Comparison of ENCODE assay signal across 8 cellular contexts in genomic region chr17:65122836-65123756, GRCh38. TPM values are rescaled to one million over a fixed set of nuclear protein-coding genes. Genes with fewer than 3 reads are reported as not detected.
DNase-seq lines count a peak whose midpoint lies in the region; ATAC-seq lines count a peak whose summit lies in the region.

No MANE protein-coding gene starts in this region.

- H3K27ac ChIP-seq in BLaER1 treated with 17β-estradiol and CSF1 and Interleukin-3, amounts not matched to agents 10 nM and 100 nM, result peak overlapping the region; percentile 73 to 94 (median 81)

- CTCF ChIA-PET in activated CD8-positive, alpha-beta T cell treated with anti-CD3 and anti-CD28 coated beads, Interleukin-2, amount 10 ng/mL, durations not matched to agents 7 days and 5 days (lab: Charles Lee), result interaction anchor here (1.1 to 2.5 kb wide), 4 partner anchors 13 to 75 kb away, joined by 3 to 24 read pairs (median 7); partner anchors contain the start of gene RGS9

- H3K27me3 ChIP-seq in BLaER1 treated with 17β-estradiol and CSF1 and Interleukin-3, amounts not matched to agents 10 nM and 100 nM, result no peaks in the 10 kb centered on the region

- H3K4me1 ChIP-seq in BLaER1 treated with 17β-estradiol and CSF1 and Interleukin-3, amounts not matched to agents 10 nM and 100 nM, result peaks cover 15 to 27% (median 23%) of the 10 kb centered on the region in 10 experiments

- no peaks in the 10 kb centered on the region for H3K9me3 Mint-ChIP-seq in activated CD8-positive, alpha-beta T cell treated with anti-CD3 and anti-CD28 coated beads, Interleukin-2, amount 10 ng/mL, durations not matched to agents 7 days and 5 days (ENCODE audit: insufficient read depth)

- POLR2A ChIA-PET in activated CD8-positive, alpha-beta T cell treated with anti-CD3 and anti-CD28 coated beads, Interleukin-2, amount 10 ng/mL, durations not matched to agents 7 days and 5 days (lab: Charles Lee), result interaction anchor here (0.6 to 0.7 kb wide), 5 partner anchors 12 to 137 kb away, joined by 3 read pairs; no protein-coding TSS in a partner anchor

- peaks cover 2% of the 10 kb centered on the region for H3K36me3 Mint-ChIP-seq in activated CD8-positive, alpha-beta T cell treated with anti-CD3 and anti-CD28 coated beads, Interleukin-2, amount 10 ng/mL, durations not matched to agents 7 days and 5 days (ENCODE audit: low read depth)

- peak overlapping the region; percentile 67 to 89 (median 81) for H3K9ac ChIP-seq in BLaER1 treated with 17β-estradiol and CSF1 and Interleukin-3, amounts not matched to agents 10 nM and 100 nM

- peak overlapping the region; percentile 76 to 88 (median 79) for H3K4me2 ChIP-seq in BLaER1 treated with 17β-estradiol and CSF1 and Interleukin-3, amounts not matched to agents 10 nM and 100 nM

- H4K20me1 ChIP-seq in BLaER1 treated with 17β-estradiol and CSF1 and Interleukin-3, amounts not matched to agents 10 nM and 100 nM, result no peaks in the 10 kb centered on the region

- peak; percentile 95 for DNase-seq in NCI-H82 (lab: John Stamatoyannopoulos, UW)
- DNase-seq in activated CD8-positive, alpha-beta T cell treated with anti-CD3 and anti-CD28 coated beads, Interleukin-2, amount 10 ng/mL, durations not matched to agents 7 days and 5 days, result peak; percentile 90
- DNase-seq in effector CD4-positive, alpha-beta T cell, result peak; percentile 76
- peak; percentile 88 to 89 for DNase-seq in lung microvascular endothelial cell (ENCODE audit: low read depth in 2 of 2)
- peak; percentile 51 to 76 (median 73) for DNase-seq in stimulated activated CD4-positive, alpha-beta T cell treated with anti-CD3 and anti-CD28 coated beads, TNF-alpha, amount 100 ng/mL, for 24 hours (ENCODE audit: low read depth in 3 of 3)

- H3K27me3 Mint-ChIP-seq in activated CD8-positive, alpha-beta T cell treated with anti-CD3 and anti-CD28 coated beads, Interleukin-2, amount 10 ng/mL, durations not matched to agents 7 days and 5 days (ENCODE audit: low read depth), result peaks cover 9% of the 10 kb centered on the region

- no peaks in the 10 kb centered on the region; a peak in 1 of 22 replicates for H3K9me3 ChIP-seq in BLaER1 treated with 17β-estradiol and CSF1 and Interleukin-3, amounts not matched to agents 10 nM and 100 nM (replicated peaks in 1 of 11)

- H3K4me3 Mint-ChIP-seq in activated CD8-positive, alpha-beta T cell treated with anti-CD3 and anti-CD28 coated beads, Interleukin-2, amount 10 ng/mL, durations not matched to agents 7 days and 5 days, result peak overlapping the region; percentile 78

- peaks cover 23% of the 10 kb centered on the region for H3K4me1 Mint-ChIP-seq in activated CD8-positive, alpha-beta T cell treated with anti-CD3 and anti-CD28 coated beads, Interleukin-2, amount 10 ng/mL, durations not matched to agents 7 days and 5 days (ENCODE audit: low read depth)

- H3K36me3 ChIP-seq in BLaER1 treated with 17β-estradiol and CSF1 and Interleukin-3, amounts not matched to agents 10 nM and 100 nM, result no peaks in the 10 kb centered on the region

- ATAC-seq in GM19372 (IDR thresholded peaks at IDR 0.05; ENCODE audit: low read depth, unreplicated experiment), result peak; percentile 72
- peak; percentile 48 for ATAC-seq in HG03558 (IDR thresholded peaks at IDR 0.05; ENCODE audit: extremely low read depth, unreplicated experiment)
- peak; percentile 82 for ATAC-seq in activated CD8-positive, alpha-beta T cell treated with anti-CD3 and anti-CD28 coated beads, Interleukin-2, amount 10 ng/mL, durations not matched to agents 7 days and 5 days

- peak overlapping the region; percentile 90 for H3K27ac Mint-ChIP-seq in activated CD8-positive, alpha-beta T cell treated with anti-CD3 and anti-CD28 coated beads, Interleukin-2, amount 10 ng/mL, durations not matched to agents 7 days and 5 days

- peak overlapping the region; percentile 51 to 72 (median 60) for H3K4me3 ChIP-seq in BLaER1 treated with 17β-estradiol and CSF1 and Interleukin-3, amounts not matched to agents 10 nM and 100 nM

RNA-seq across cellular contexts. Expression of gene RGS9, which starts 14.1 kb away (rescaled TPM):
- 1 to 10 TPM; 4.8 to 5.7 TPM for total RNA-seq in activated CD8-positive, alpha-beta T cell treated with anti-CD3 and anti-CD28 coated beads, Interleukin-2, amount 10 ng/mL, durations not matched to agents 7 days and 5 days
- 0.60 and 0.65 TPM in 2 replicates for total RNA-seq in lung microvascular endothelial cell

Comparison
In these comparisons a context has a peak if more than half of its experiments do, and no peak if none do; other contexts are left out.
1. Peak in every context shown above with its lines: DNase-seq, ATAC-seq, H3K4me3 ChIP-seq and H3K27ac ChIP-seq.